ENCODE assay signal across 23 cellular contexts in the genomic region with DNA sequence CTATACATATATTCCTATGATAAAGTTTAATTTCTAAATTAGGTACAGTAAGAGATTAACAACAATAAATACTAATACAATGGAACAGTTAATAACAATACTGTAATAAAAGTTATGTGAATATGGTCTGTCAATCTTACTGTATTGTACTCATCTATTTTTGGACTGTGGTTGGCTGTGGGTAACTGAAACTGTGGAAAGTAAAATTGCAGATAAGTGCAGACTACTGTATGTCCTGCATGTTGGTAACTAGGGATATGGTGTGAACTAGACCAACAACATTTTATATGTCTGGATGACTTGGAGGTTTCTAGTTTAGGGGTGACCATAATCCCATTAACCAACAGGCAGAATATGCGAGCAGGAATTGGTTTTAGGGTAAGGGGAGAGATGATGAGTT. TPM values are rescaled to one million over a fixed set of nuclear protein-coding genes. Genes with fewer than 3 reads are reported as not detected.
DNase-seq lines count a peak whose midpoint lies in the region; ATAC-seq and TF ChIP-seq lines count a peak whose summit lies in the region.
"Had no signal": no experiment of that assay in that cellular context is flagged by ENCODE, and none has a peak within 500 bp of the region (broad histone marks: within the 10 kb centered on the region; RNA-seq: fewer than 3 reads in every experiment).

No MANE protein-coding gene starts in this region.

- no peak overlapping the region for H3K27ac ChIP-seq in heart left ventricle
- no peak overlapping the region for H3K27ac ChIP-seq in right atrium auricular region
- H3K27ac ChIP-seq: GM23248, HL-60 had no signal

- H4K20me1 ChIP-seq in Loucy (ENCODE audit: insufficient read depth, low read length, poor library complexity, severe bottlenecking): peaks cover 22% of the 10 kb centered on the region

- TF ChIP-seq POLR2A in heart left ventricle (IDR thresholded peaks at IDR 0.05): no peak

- TF ChIP-seq CTCF in heart left ventricle (IDR thresholded peaks at IDR 0.05) (no peak), right atrium auricular region (IDR thresholded peaks at IDR 0.05) (no peak), Loucy (conservative IDR thresholded peaks at IDR 0.05; ENCODE audit: low read length) (no peak)

- H3K9ac ChIP-seq in Loucy (ENCODE audit: low read depth, low read length, poor library complexity, severe bottlenecking): no peak overlapping the region
- H3K9ac ChIP-seq: GM23248 had no signal

- H3K36me3 ChIP-seq in heart left ventricle (no peaks in the 10 kb centered on the region), right atrium auricular region (no peaks in the 10 kb centered on the region), Loucy (ENCODE audit: insufficient read depth, low read length) (no peaks in the 10 kb centered on the region)
- H3K36me3 ChIP-seq: BE2C had no signal

- intact Hi-C loops in heart left ventricle (cut with DNase I): no loop called here

- H3K27me3 ChIP-seq in heart left ventricle (no peaks in the 10 kb centered on the region), right atrium auricular region (no peaks in the 10 kb centered on the region), Loucy (ENCODE audit: insufficient read depth, low read length, poor library complexity, severe bottlenecking) (no peaks in the 10 kb centered on the region)
- H3K27me3 ChIP-seq: BE2C had no signal

- H3K4me2 ChIP-seq in Loucy (ENCODE audit: low read depth, low read length, poor library complexity, severe bottlenecking): peak overlapping the region; percentile 2

- no peak overlapping the region for H2AFZ ChIP-seq in Loucy (ENCODE audit: low read length)
- H2AFZ ChIP-seq: GM23248 had no signal

- H3K79me2 ChIP-seq in Loucy (ENCODE audit: insufficient read depth, low read length): peaks cover 93% of the 10 kb centered on the region

- peak in 3 of 4 donors; percentile 62 to 73 (median 71) for ATAC-seq in heart left ventricle
- no peak for ATAC-seq in GM21528 (IDR thresholded peaks at IDR 0.05; ENCODE audit: low FRiP score, unreplicated experiment)
- ATAC-seq: SK-N-SH treated with all-trans-retinoic acid at 6 μM for 48 hours had no signal

- no peaks in the 10 kb centered on the region for H3F3A ChIP-seq in Loucy (ENCODE audit: low read depth)

- H3K9me3 ChIP-seq in heart left ventricle (no peaks in the 10 kb centered on the region), right atrium auricular region (no peaks in the 10 kb centered on the region), Loucy (ENCODE audit: insufficient read depth, low read depth, low read length) (no peaks in the 10 kb centered on the region)
- H3K9me3 ChIP-seq: BE2C had no signal

- DNase-seq in heart left ventricle (no peak), right atrium auricular region (ENCODE audit: low spot score) (no peak), RPMI8226 (peak; percentile 15), NCI-H2227 (lab: John Stamatoyannopoulos, UW; ENCODE audit: unreplicated experiment) (no peak), T-helper 9 cell (no peak)
- DNase-seq: BE2C; CD4-positive, alpha-beta memory T cell; DMS153; GF-D8; GM23248; HCEC 1CT; IMR-90; NCI-H1436 treated with DMSO at 0.1 percent for 48 hours; NCI-H2029; NCI-H2171 treated with DMSO at 0.1 percent for 48 hours; NCI-H446 treated with DMSO at 0.1 percent for 48 hours; NCI-H69; NK-92 treated with Interleukin-12 subunit alpha and Interleukin-12 subunit beta, amount 100 ng/mL, for 24 hours; SIG-M5 had no signal

- no peaks in the 10 kb centered on the region for H3K9me2 ChIP-seq in Loucy (replicated peaks; ENCODE audit: low read depth, low read length)

- H3K4me1 ChIP-seq in heart left ventricle (peaks cover 0 to 23% (median 10%) of the 10 kb centered on the region in 12 donors), right atrium auricular region (peaks cover 0 to 21% of the 10 kb centered on the region in 2 donors), Loucy (ENCODE audit: insufficient read depth, low read length, poor library complexity, severe bottlenecking) (peaks cover 29% of the 10 kb centered on the region)
- H3K4me1 ChIP-seq: BE2C had no signal

- H3K4me3 ChIP-seq in heart left ventricle (no peak overlapping the region), right atrium auricular region (no peak overlapping the region), Loucy (ENCODE audit: low read length, poor library complexity, severe bottlenecking) (no peak overlapping the region)
- H3K4me3 ChIP-seq: GM23248 had no signal

- WGBS in heart left ventricle, 4 donors: 94 to 97% (median 96%) methylated on average over 1 of the region's 1 CpG

RNA-seq across cellular contexts. Expression of a gene that starts 23.3 kb away (rescaled TPM):
- 10 to 100 TPM in 1 of 9 donors, 1 to 10 TPM in 8; 4.9 to 11.1 (median 6.3) TPM for total RNA-seq in heart left ventricle
- polyA plus RNA-seq in heart left ventricle: 1 to 10 TPM; 1.7 to 2.6 TPM
- total RNA-seq in right atrium auricular region: 1 to 10 TPM; 4.6 to 5.9 TPM
